14 cellular contexts compared by ENCODE assay signal in the genomic region with DNA sequence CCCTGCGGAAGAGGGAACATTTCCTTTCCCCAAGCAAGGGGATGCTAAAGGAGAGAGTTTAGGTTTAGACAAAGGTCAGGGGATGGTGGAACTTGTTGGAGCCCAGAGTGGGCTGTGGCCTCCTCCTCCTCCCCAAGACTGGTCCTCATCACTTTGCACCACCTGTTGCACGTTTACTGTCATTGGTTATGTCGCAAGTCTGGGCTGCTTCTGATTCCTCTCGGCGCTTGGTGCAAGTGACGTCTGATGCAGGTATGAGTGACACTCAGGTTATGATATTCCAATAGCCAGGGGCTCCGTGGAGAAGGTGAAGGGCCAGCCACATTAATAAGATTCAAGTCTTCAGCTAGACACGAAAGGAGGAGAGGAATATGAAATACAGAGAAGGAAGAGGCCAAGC. TPM values are rescaled to one million over a fixed set of nuclear protein-coding genes. Genes with fewer than 3 reads are reported as not detected.
DNase-seq lines count a peak whose midpoint lies in the region; ATAC-seq and TF ChIP-seq lines count a peak whose summit lies in the region.
"Had no signal": no experiment of that assay in that cellular context is flagged by ENCODE, and none has a peak within 500 bp of the region (broad histone marks: within the 10 kb centered on the region; RNA-seq: fewer than 3 reads in every experiment).

No MANE protein-coding gene starts in this region.

- DNase-seq in OCI-LY7 (ENCODE audit: low spot score) (no peak), neuronal stem cell (ENCODE audit: low spot score) (no peak), heart left ventricle (no peak)
- no peak for DNase-seq in CD8-positive, alpha-beta memory T cell
- DNase-seq: CD4-positive, CD25-positive, alpha-beta regulatory T cell; CD8-positive, alpha-beta T cell; DMS 273 treated with DMSO at 0.1 percent for 48 hours; DMS79 had no signal

- no peak for TF ChIP-seq CTCF in DOHH2 (IDR thresholded peaks at IDR 0.05; ENCODE audit: low read depth, low read length, poor library complexity, severe bottlenecking)
- no peak for TF ChIP-seq CTCF in OCI-LY7 (conservative IDR thresholded peaks at IDR 0.05; ENCODE audit: low read length)
- no peak for TF ChIP-seq CTCF in heart left ventricle (IDR thresholded peaks at IDR 0.05)

- H2AK5ac ChIP-seq in neuronal stem cell (ENCODE audit: low read depth, low read length), result peak overlapping the region; percentile 2

- POLR2A ChIA-PET in OCI-LY7 (lab: Charles Lee), result interaction anchor here (0.6 to 7.2 kb wide), 6 partner anchors 10 to 1586 kb away, joined by 3 to 46 read pairs (median 4); no protein-coding TSS in a partner anchor
- POLR2A ChIA-PET in CD8-positive, alpha-beta memory T cell (lab: Charles Lee), result no interaction called here

- no peak overlapping the region for H3K14ac ChIP-seq in neuronal stem cell (ENCODE audit: low read length)

- H3K4me1 Mint-ChIP-seq in CD8-positive, alpha-beta memory T cell, result peaks cover 0 to 5% (median 3%) of the 10 kb centered on the region in 3 donors

- H3K27me3 Mint-ChIP-seq in CD8-positive, alpha-beta memory T cell, result peaks cover 18 to 32% of the 10 kb centered on the region in 2 donors

- no TSS peak for BruUV-seq in OCI-LY7 (replicated peaks; lab: Mats Ljungman, UMichigan)

- no peak overlapping the region for H2BK120ac ChIP-seq in neuronal stem cell (ENCODE audit: low read depth, low read length)

- H3K36me3 ChIP-seq in BLaER1, result no peaks in the 10 kb centered on the region
- H3K36me3 ChIP-seq in DOHH2 (ENCODE audit: control insufficient read depth, low read length), result 0 out of 2 replicates have a peak, but pooled peaks cover 5% of the 10 kb centered on the region
- H3K36me3 ChIP-seq in OCI-LY7 (ENCODE audit: insufficient read depth, low read length), result no peaks in the 10 kb centered on the region; the same call in 1 of the 2 replicates
- H3K36me3 ChIP-seq in neuronal stem cell (replicated peaks in 1 of 2; ENCODE audit: control insufficient read depth in 2 of 2, insufficient read depth in 2 of 2, low read length in 2 of 2), result no peaks in the 10 kb centered on the region
- no peaks in the 10 kb centered on the region for H3K36me3 ChIP-seq in CD8-positive, alpha-beta memory T cell (ENCODE audit: insufficient read depth, low read length)
- H3K36me3 ChIP-seq in heart left ventricle, result no peaks in the 10 kb centered on the region
- H3K36me3 ChIP-seq: HAP-1 had no signal

- H4K20me1 ChIP-seq in BLaER1 (no peaks in the 10 kb centered on the region), DOHH2 (ENCODE audit: control insufficient read depth, insufficient read depth, low read depth, low read length) (no peaks in the 10 kb centered on the region), OCI-LY7 (ENCODE audit: insufficient read depth, low read length) (no peaks in the 10 kb centered on the region)

- no peak overlapping the region for H4K8ac ChIP-seq in neuronal stem cell (ENCODE audit: low read depth, low read length)

- H3K9me2 ChIP-seq in DOHH2 (replicated peaks; ENCODE audit: control insufficient read depth, low read length) (no peaks in the 10 kb centered on the region), OCI-LY7 (ENCODE audit: insufficient read depth, low read length) (no peaks in the 10 kb centered on the region)

- CTCF ChIA-PET in OCI-LY7 (lab: Charles Lee; ENCODE audit: unreplicated experiment), result interaction anchor here (1.1 kb wide), 1 partner anchor 43 kb away, joined by 3 read pairs; no protein-coding TSS in a partner anchor
- CTCF ChIA-PET in CD8-positive, alpha-beta memory T cell (lab: Charles Lee), result no interaction called here

- H2AFZ ChIP-seq in OCI-LY7 (ENCODE audit: low read length) (no peak overlapping the region), neuronal stem cell (ENCODE audit: low read length) (no peak overlapping the region)
- H2AFZ ChIP-seq: GM23338 had no signal

- H3K4me1 ChIP-seq in BLaER1, result peaks cover 57% of the 10 kb centered on the region
- peaks cover 97% of the 10 kb centered on the region for H3K4me1 ChIP-seq in DOHH2 (ENCODE audit: control insufficient read depth, low read length)
- peaks cover 58% of the 10 kb centered on the region for H3K4me1 ChIP-seq in OCI-LY7 (ENCODE audit: insufficient read depth, low read length, poor library complexity, severe bottlenecking)
- peaks cover 0 to 12% of the 10 kb centered on the region in 2 donors for H3K4me1 ChIP-seq in neuronal stem cell (ENCODE audit: control insufficient read depth in 2 of 2, insufficient read depth in 1 of 2, low read depth in 1 of 2, low read length in 2 of 2)
- no peaks in the 10 kb centered on the region for H3K4me1 ChIP-seq in CD8-positive, alpha-beta memory T cell (ENCODE audit: insufficient read depth, low read length)
- H3K4me1 ChIP-seq in heart left ventricle, result peaks cover 0 to 8% (median 0%) of the 10 kb centered on the region in 12 donors

- no peak overlapping the region for H3K27ac Mint-ChIP-seq in CD8-positive, alpha-beta memory T cell
- H3K27ac Mint-ChIP-seq: CD4-positive, CD25-positive, alpha-beta regulatory T cell; CD8-positive, alpha-beta T cell; GM23338 had no signal

- no peak overlapping the region for H2BK5ac ChIP-seq in neuronal stem cell (ENCODE audit: low read length)

- no peak overlapping the region for H3K4me3 Mint-ChIP-seq in CD8-positive, alpha-beta memory T cell
- H3K4me3 Mint-ChIP-seq: CD4-positive, CD25-positive, alpha-beta regulatory T cell; CD8-positive, alpha-beta T cell; GM23338 had no signal

- no peak overlapping the region for H3K4me3 ChIP-seq in BLaER1
- H3K4me3 ChIP-seq in DOHH2 (ENCODE audit: low read length), result peak overlapping the region; percentile 47
- H3K4me3 ChIP-seq in OCI-LY7 (ENCODE audit: low read depth, low read length, poor library complexity, severe bottlenecking), result no peak overlapping the region
- no peak overlapping the region for H3K4me3 ChIP-seq in neuronal stem cell (ENCODE audit: low read length in 2 of 2)
- H3K4me3 ChIP-seq in CD8-positive, alpha-beta memory T cell (ENCODE audit: low read length), result no peak overlapping the region
- no peak overlapping the region for H3K4me3 ChIP-seq in heart left ventricle
- H3K4me3 ChIP-seq: GM23338, HAP-1 had no signal

- intact Hi-C loops in OCI-LY7 (cut with micrococcal nuclease; ENCODE audit: unreplicated experiment), result loop anchor here (5.0 kb wide), 1 partner anchor 43 kb away; no protein-coding TSS in a partner anchor
- intact Hi-C loops in heart left ventricle (cut with DNase I), result no loop called here

- no peaks in the 10 kb centered on the region for H3K36me3 Mint-ChIP-seq in CD8-positive, alpha-beta memory T cell
- H3K36me3 Mint-ChIP-seq: CD4-positive, CD25-positive, alpha-beta regulatory T cell; CD8-positive, alpha-beta T cell had no signal

- no peak for ATAC-seq in HG03442 (IDR thresholded peaks at IDR 0.05; ENCODE audit: unreplicated experiment)
- ATAC-seq in heart left ventricle, result no peak
- ATAC-seq: CD8-positive, alpha-beta T cell; GM23338 had no signal

- no peaks in the 10 kb centered on the region for H3K79me1 ChIP-seq in neuronal stem cell (ENCODE audit: low read depth, low read length)

- H3K9me3 ChIP-seq in BLaER1 (peaks cover 13% of the 10 kb centered on the region), DOHH2 (ENCODE audit: control insufficient read depth, insufficient read depth, low read length) (peaks cover 13% of the 10 kb centered on the region; the same call in 1 of the 2 replicates), OCI-LY7 (ENCODE audit: low read length) (peaks cover 9% of the 10 kb centered on the region; the same call in 1 of the 2 replicates), neuronal stem cell (replicated peaks in 1 of 2; ENCODE audit: control insufficient read depth in 2 of 2, insufficient read depth in 1 of 2, low read depth in 1 of 2, low read length in 2 of 2) (peaks cover 0 to 5% of the 10 kb centered on the region in 2 donors), heart left ventricle (peaks cover 0 to 10% (median 0%) of the 10 kb centered on the region in 12 donors)
- no peaks in the 10 kb centered on the region for H3K9me3 ChIP-seq in CD8-positive, alpha-beta memory T cell (ENCODE audit: low read length)
- H3K9me3 ChIP-seq: HAP-1 had no signal

- H3K27ac ChIP-seq in BLaER1 (no peak overlapping the region), DOHH2 (ENCODE audit: low read depth, low read length) (peak overlapping the region; percentile 89), OCI-LY7 (ENCODE audit: low read depth, low read length, poor library complexity, severe bottlenecking) (no peak overlapping the region), neuronal stem cell (replicated peaks; ENCODE audit: low read length) (no peak overlapping the region), heart left ventricle (no peak overlapping the region)
- no peak overlapping the region for H3K27ac ChIP-seq in CD8-positive, alpha-beta memory T cell (ENCODE audit: low read depth, low read length)
- H3K27ac ChIP-seq: C4-2B had no signal

- H3K4ac ChIP-seq in neuronal stem cell (ENCODE audit: low read length), result no peak overlapping the region

- H3K18ac ChIP-seq in neuronal stem cell (ENCODE audit: low read length), result peak overlapping the region; percentile 60

- no peaks in the 10 kb centered on the region for H3K27me3 ChIP-seq in BLaER1
- H3K27me3 ChIP-seq in DOHH2 (ENCODE audit: control insufficient read depth, low read length), result no peaks in the 10 kb centered on the region
- H3K27me3 ChIP-seq in neuronal stem cell (ENCODE audit: control insufficient read depth in 3 of 3, insufficient read depth in 3 of 3, low read depth in 1 of 3, low read length in 3 of 3), result no peaks in the 10 kb centered on the region
- H3K27me3 ChIP-seq in CD8-positive, alpha-beta memory T cell (ENCODE audit: insufficient read depth, low read length, poor library complexity, severe bottlenecking), result no peaks in the 10 kb centered on the region
- H3K27me3 ChIP-seq in heart left ventricle, result peaks cover 0 to 6% (median 0%) of the 10 kb centered on the region in 9 donors

- peaks cover 49% of the 10 kb centered on the region for H3F3A ChIP-seq in DOHH2 (ENCODE audit: control insufficient read depth, insufficient read depth)

- H2BK15ac ChIP-seq in neuronal stem cell (ENCODE audit: low read length), result no peak overlapping the region

- H3K9me3 Mint-ChIP-seq in CD8-positive, alpha-beta memory T cell, result no peaks in the 10 kb centered on the region
- H3K9me3 Mint-ChIP-seq: CD8-positive, alpha-beta T cell had no signal

- WGBS in neuronal stem cell (ENCODE audit: extremely low coverage in 2 of 2, insufficient read length in 2 of 2, insufficient replicate concordance in 1 of 2), 2 donors, result no CpG with 5 or more reads among the region's 8 CpGs
- WGBS in heart left ventricle, 4 donors, result 86 to 94% (median 87%) methylated on average over 8 of the region's 8 CpGs

- H3K9ac ChIP-seq in BLaER1, result no peak overlapping the region
- no peak overlapping the region for H3K9ac ChIP-seq in neuronal stem cell (ENCODE audit: low read depth, low read length, poor library complexity)

- no peak overlapping the region for H3K23ac ChIP-seq in neuronal stem cell (ENCODE audit: low read depth, low read length, poor library complexity)

- H3K79me2 ChIP-seq in DOHH2 (ENCODE audit: control insufficient read depth, low read length) (no peaks in the 10 kb centered on the region), OCI-LY7 (ENCODE audit: insufficient read depth, low read depth, low read length) (no peaks in the 10 kb centered on the region)

- TF ChIP-seq POLR2A in heart left ventricle (IDR thresholded peaks at IDR 0.05), result no peak

- peak overlapping the region; percentile 18; the same call in 1 of the 2 replicates for H3K4me2 ChIP-seq in BLaER1
- H3K4me2 ChIP-seq in DOHH2 (ENCODE audit: low read length), result peak overlapping the region; percentile 75
- H3K4me2 ChIP-seq in OCI-LY7 (ENCODE audit: low read length), result peak overlapping the region; percentile 31; the same call in 1 of the 2 replicates
- H3K4me2 ChIP-seq in neuronal stem cell (ENCODE audit: insufficient read depth, low read length, poor library complexity, severe bottlenecking), result no peak overlapping the region
- H3K4me2 ChIP-seq: GM23338 had no signal

- peak overlapping the region; percentile 1 for H2BK12ac ChIP-seq in neuronal stem cell (ENCODE audit: low read length)

- no peak overlapping the region for H4K91ac ChIP-seq in neuronal stem cell (ENCODE audit: low read depth, low read length, poor library complexity)

RNA-seq across cellular contexts. Expression of a gene that starts 59.8 kb away (rescaled TPM):
- total RNA-seq in OCI-LY7 (2014; rRNA removed; shearing (Covaris generic)), result 59.2 and 64.4 TPM in 2 replicates
- total RNA-seq in OCI-LY7 (2022), result 98.7 and 102 TPM in 2 replicates
- polyA plus RNA-seq in neuronal stem cell (2013, experiment 1 of 2), result 32.2 TPM
- 30.0 TPM for polyA plus RNA-seq in neuronal stem cell (2013, experiment 2 of 2)
- 10 to 100 TPM; 88.0 to 90.4 TPM for total RNA-seq in CD8-positive, alpha-beta memory T cell
- 74.9 TPM for polyA plus RNA-seq in CD8-positive, alpha-beta memory T cell
- 10 to 100 TPM; 36.8 to 58.8 (median 45.1) TPM for total RNA-seq in heart left ventricle
- polyA plus RNA-seq in heart left ventricle, result 10 to 100 TPM; 17.2 to 43.3 TPM
